In genomic region chr7:16739863-16740622, GRCh38 we compare ENCODE assay signal across 1 cellular context.
TF ChIP-seq lines count a peak whose summit lies in the region.

No MANE protein-coding gene starts in this region.

TF ChIP-seq in K562, 482 proteins besides CTCF, POLR2A, EP300 and RAD21 (continued from another document and continues in another):
- TF ChIP-seq ARID4B (CRISPR knock-in tag; IDR thresholded peaks at IDR 0.05): no peak
- no peak for TF ChIP-seq ZNF785 (CRISPR knock-in tag; IDR thresholded peaks at IDR 0.05)
- no peak for TF ChIP-seq PHB2 (IDR thresholded peaks at IDR 0.05; ENCODE audit: low read depth)
- no peak; the same call in 1 of the 2 replicates for TF ChIP-seq JUNB (CRISPR knock-in tag; conservative IDR thresholded peaks at IDR 0.05)
- peak; percentile 33; the same call in 1 of the 2 replicates for TF ChIP-seq USF1 (CRISPR knock-in tag; IDR thresholded peaks at IDR 0.05)
- no peak for TF ChIP-seq PHF20 (IDR thresholded peaks at IDR 0.05; ENCODE audit: partially characterized antibody)
- peak; percentile 96 for TF ChIP-seq SMAD4 (CRISPR knock-in tag; conservative IDR thresholded peaks at IDR 0.05)
- TF ChIP-seq NEUROD1 (IDR thresholded peaks at IDR 0.05; ENCODE audit: borderline replicate concordance, low read depth, low read length, partially characterized antibody): peak; percentile 89
- no peak for TF ChIP-seq HMGN3 (IDR thresholded peaks at IDR 0.05; ENCODE audit: borderline replicate concordance, extremely low read depth, insufficient read length, low read depth, low read length)
- 0 out of 2 replicates have a peak, but pooled peaks have one; percentile 26 for TF ChIP-seq NCOA6 (IDR thresholded peaks at IDR 0.05)
- no peak for TF ChIP-seq ZBTB5 (IDR thresholded peaks at IDR 0.05)
- no peak for TF ChIP-seq MCM7 (IDR thresholded peaks at IDR 0.05)
- peak; percentile 58; the same call in 1 of the 2 replicates for TF ChIP-seq BCOR (IDR thresholded peaks at IDR 0.05)
- peak; percentile 29; the same call in 1 of the 2 replicates for TF ChIP-seq GATAD2A (IDR thresholded peaks at IDR 0.05)
- TF ChIP-seq TRIM24 (IDR thresholded peaks at IDR 0.05): peak; percentile 91 to 96
- no peak for TF ChIP-seq ZNF311 (CRISPR knock-in tag; IDR thresholded peaks at IDR 0.05)
- TF ChIP-seq ESRRA (IDR thresholded peaks at IDR 0.05; ENCODE audit: borderline replicate concordance, low read depth): peak; percentile 14; the same call in 1 of the 2 replicates
- TF ChIP-seq ZNF609 (CRISPR knock-in tag; IDR thresholded peaks at IDR 0.05; ENCODE audit: borderline replicate concordance): no peak
- TF ChIP-seq IRF9 (tag; IDR thresholded peaks at IDR 0.05): no peak
- TF ChIP-seq XRCC3 (IDR thresholded peaks at IDR 0.05): no peak
- TF ChIP-seq ADNP (tag; IDR thresholded peaks at IDR 0.05): peak; percentile 87
- TF ChIP-seq TBL1XR1 (IDR thresholded peaks at IDR 0.05; ENCODE audit: low read length in 2 of 2): peak; percentile 28 to 96; a peak in 3 of 4 replicates
- peak; percentile 97 for TF ChIP-seq SMARCC2 (IDR thresholded peaks at IDR 0.05; ENCODE audit: low read depth)
- TF ChIP-seq CLOCK (CRISPR knock-in tag; IDR thresholded peaks at IDR 0.05; ENCODE audit: borderline replicate concordance): no peak
- peak; percentile 91 for TF ChIP-seq JUND (IDR thresholded peaks at IDR 0.05; ENCODE audit: borderline replicate concordance, low read depth, low read length)
- peak; percentile 93; the same call in 2 of the 3 replicates for TF ChIP-seq JUND (tag; IDR thresholded peaks at IDR 0.05; ENCODE audit: borderline replicate concordance, low read depth, low read length)
- TF ChIP-seq KDM2B (CRISPR knock-in tag; IDR thresholded peaks at IDR 0.05): no peak
- no peak for TF ChIP-seq ZNF124 (CRISPR knock-in tag; IDR thresholded peaks at IDR 0.05)
- TF ChIP-seq DLX4 (CRISPR knock-in tag; IDR thresholded peaks at IDR 0.05): no peak
- peak; percentile 96 for TF ChIP-seq NCOR1 (IDR thresholded peaks at IDR 0.05)
- TF ChIP-seq PATZ1 (CRISPR knock-in tag; IDR thresholded peaks at IDR 0.05; ENCODE audit: borderline replicate concordance): no peak
- no peak for TF ChIP-seq CBX2 (IDR thresholded peaks at IDR 0.05; ENCODE audit: insufficient read depth, low read length, poor library complexity, severe bottlenecking)
- TF ChIP-seq PHF8 (IDR thresholded peaks at IDR 0.05; ENCODE audit: borderline replicate concordance, low read length): no peak
- 0 out of 2 replicates have a peak, but pooled peaks have one; percentile 34 for TF ChIP-seq ZNF175 (CRISPR knock-in tag; IDR thresholded peaks at IDR 0.05; ENCODE audit: low read depth)
- TF ChIP-seq TSHZ1 (CRISPR knock-in tag; IDR thresholded peaks at IDR 0.05): no peak
- TF ChIP-seq MYNN (IDR thresholded peaks at IDR 0.05): peak; percentile 48; the same call in 1 of the 2 replicates
- TF ChIP-seq MYNN (CRISPR knock-in tag; IDR thresholded peaks at IDR 0.05): no peak
